ENCODE assay signal across 25 cellular contexts in the genomic region with DNA sequence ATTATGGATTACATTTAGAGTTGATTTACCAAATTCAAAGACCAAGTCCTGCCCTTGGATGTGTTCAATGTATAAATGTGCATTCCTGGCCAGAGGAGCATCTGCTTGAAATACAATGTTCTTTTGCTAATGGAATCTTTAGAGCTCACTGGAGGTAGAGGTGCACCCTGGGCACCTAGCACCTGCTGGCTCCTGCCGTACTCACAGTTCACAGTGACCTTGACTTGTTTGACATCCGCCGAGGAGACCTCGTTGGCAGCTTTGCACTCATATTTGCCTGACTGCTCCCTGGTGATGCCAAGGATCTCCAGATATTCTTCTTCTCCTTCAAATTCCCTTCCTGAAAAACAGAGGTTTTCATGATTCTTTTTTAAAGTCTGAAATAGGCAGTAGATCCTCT.
"Had no signal": no experiment of that assay in that cellular context is flagged by ENCODE, and none has a peak within 500 bp of the region (broad histone marks: within the 10 kb centered on the region; RNA-seq: fewer than 3 reads in every experiment).

No MANE protein-coding gene starts in this region.

- H3K36me3 ChIP-seq: colonic mucosa, esophagus squamous epithelium, gastrocnemius medialis, heart right ventricle, left lung, lower lobe of right lung had no signal

- FAIRE-seq: endometrium, islet of Langerhans, keratinocyte had no signal

- DNase-seq: colonic mucosa; cortex of kidney; effector CD8-positive, alpha-beta T cell; effector memory CD8-positive, alpha-beta T cell; endodermal cell; erythroblast; esophagus squamous epithelium; foreskin fibroblast; foreskin melanocyte; gastrocnemius medialis; glutamatergic neuron; head of caudate nucleus; heart right ventricle; hippocampal formation; left cardiac atrium; left lung; left ventricle myocardium superior; lower lobe of right lung; mesenchymal stem cell; mucosa of descending colon had no signal

- H3K4me1 ChIP-seq: colonic mucosa, esophagus squamous epithelium, gastrocnemius medialis, heart right ventricle, left lung had no signal

- H3K9me3 ChIP-seq: colonic mucosa, esophagus squamous epithelium, gastrocnemius medialis, heart right ventricle, left lung, lower lobe of right lung, mucosa of descending colon had no signal

- H3K27ac ChIP-seq: colonic mucosa, epithelial cell of prostate, esophagus squamous epithelium, gastrocnemius medialis, heart right ventricle, left lung, lower lobe of right lung had no signal

- H3K27me3 ChIP-seq: colonic mucosa, esophagus squamous epithelium, gastrocnemius medialis, left lung had no signal

- ATAC-seq: effector memory CD8-positive, alpha-beta T cell; esophagus mucosa; gastrocnemius medialis; heart right ventricle; left cardiac atrium; left lung; left ventricle myocardium superior; lower lobe of right lung; mucosa of descending colon had no signal

- H3K4me3 ChIP-seq: colonic mucosa, esophagus squamous epithelium, gastrocnemius medialis, heart right ventricle, left lung, lower lobe of right lung, mucosa of descending colon had no signal
